In genomic region chr6:159041181-159041580, GRCh38 we compare ENCODE assay signal across 19 cellular contexts. TPM values are rescaled to one million over a fixed set of nuclear protein-coding genes. Genes with fewer than 3 reads are reported as not detected.
DNase-seq lines count a peak whose midpoint lies in the region; ATAC-seq, FAIRE-seq and TF ChIP-seq lines count a peak whose summit lies in the region.
"Had no signal": no experiment of that assay in that cellular context is flagged by ENCODE, and none has a peak within 500 bp of the region (broad histone marks: within the 10 kb centered on the region; RNA-seq: fewer than 3 reads in every experiment).

No MANE protein-coding gene starts in this region.

- peaks cover 75% of the 10 kb centered on the region for H3K4me1 ChIP-seq in CD4-positive, CD25-positive, alpha-beta regulatory T cell (ENCODE audit: control insufficient read depth, insufficient read depth, low read length, poor library complexity, severe bottlenecking)
- H3K4me1 ChIP-seq in mononuclear cell (ENCODE audit: insufficient read depth, low read length) = peaks cover 74% of the 10 kb centered on the region
- H3K4me1 ChIP-seq: neural progenitor cell had no signal

- ATAC-seq in CD4-positive, CD25-positive, alpha-beta regulatory T cell (ENCODE audit: low read depth in 2 of 2) = no peak
- ATAC-seq in HG03520 (IDR thresholded peaks at IDR 0.05; ENCODE audit: unreplicated experiment) = no peak
- ATAC-seq: gastrocnemius medialis had no signal

- DNase-seq in CD4-positive, CD25-positive, alpha-beta regulatory T cell = no peak
- no peak for DNase-seq in GM19239 (ENCODE audit: insufficient read length, low spot score)
- DNase-seq in activated T-helper 2 cell treated with anti-CD3 and anti-CD28 coated beads, Interferon-gamma antibody, Interleukin-2, Interleukin-4, amounts not matched to agents 10 μg/mL and 5 μg/mL and 100 μg/mL, durations not matched to agents 14 hours and 24 hours and 36 hours (ENCODE audit: low spot score) = no peak
- DNase-seq in amniotic stem cell (lab: John Stamatoyannopoulos, UW) = no peak
- DNase-seq in type B pancreatic cell (ENCODE audit: extremely low spot score, unreplicated experiment) = no peak
- DNase-seq: gastrocnemius medialis, GOT3, mammary epithelial cell, NCI-H187, NCI-H446, SJCRH30, testis had no signal

- peak overlapping the region; percentile 93 to 100 (median 98) for H3K4me3 Mint-ChIP-seq in CD4-positive, CD25-positive, alpha-beta regulatory T cell
- H3K4me3 Mint-ChIP-seq in activated T-helper 2 cell treated with anti-CD3 and anti-CD28 coated beads, Interferon-gamma antibody, Interleukin-2, Interleukin-4, amounts not matched to agents 10 μg/mL and 5 μg/mL and 100 μg/mL, durations not matched to agents 14 hours and 24 hours and 36 hours (ENCODE audit: low read depth) = peak overlapping the region; percentile 96
- no peak overlapping the region for H3K4me3 Mint-ChIP-seq in type B pancreatic cell
- H3K4me3 Mint-ChIP-seq: neural progenitor cell had no signal

- no peaks in the 10 kb centered on the region for H3K9me3 ChIP-seq in CD4-positive, CD25-positive, alpha-beta regulatory T cell (ENCODE audit: control insufficient read depth in 2 of 2, low read length in 2 of 2)
- no peaks in the 10 kb centered on the region for H3K9me3 ChIP-seq in mononuclear cell (ENCODE audit: low read depth, low read length)
- H3K9me3 ChIP-seq: gastrocnemius medialis, right atrium auricular region, SJCRH30, testis had no signal

- H3K27ac ChIP-seq in CD4-positive, CD25-positive, alpha-beta regulatory T cell (ENCODE audit: insufficient read depth, low read length, poor library complexity, severe bottlenecking) = peak overlapping the region; percentile 93
- H3K27ac ChIP-seq: gastrocnemius medialis, neural progenitor cell, SJCRH30, testis had no signal

- peak overlapping the region; percentile 100 for H3K4me3 ChIP-seq in CD4-positive, CD25-positive, alpha-beta regulatory T cell (ENCODE audit: low read depth, low read length)
- H3K4me3 ChIP-seq in mononuclear cell (ENCODE audit: low read length) = peak overlapping the region; percentile 93
- H3K4me3 ChIP-seq: gastrocnemius medialis, neural progenitor cell, right atrium auricular region, SJCRH30, testis had no signal

- H3K27me3 Mint-ChIP-seq in CD4-positive, CD25-positive, alpha-beta regulatory T cell = no peaks in the 10 kb centered on the region
- no peaks in the 10 kb centered on the region for H3K27me3 Mint-ChIP-seq in activated T-helper 2 cell treated with anti-CD3 and anti-CD28 coated beads, Interferon-gamma antibody, Interleukin-2, Interleukin-4, amounts not matched to agents 10 μg/mL and 5 μg/mL and 100 μg/mL, durations not matched to agents 14 hours and 24 hours and 36 hours (ENCODE audit: low read depth)
- H3K27me3 Mint-ChIP-seq in type B pancreatic cell = peaks cover 17% of the 10 kb centered on the region

- intact Hi-C loops in activated T-helper 2 cell treated with anti-CD3 and anti-CD28 coated beads, Interferon-gamma antibody, Interleukin-2, Interleukin-4, amounts not matched to agents 10 μg/mL and 5 μg/mL and 100 μg/mL, durations not matched to agents 14 hours and 24 hours and 36 hours (cut with micrococcal nuclease) = loop anchor here (5.0 to 10.0 kb wide), 3 partner anchors 189 to 396 kb away; partner anchors contain the start of genes DYNLT1 and EZR

- peak; percentile 51 for FAIRE-seq in GM19239 (lab: Jason Lieb, UNC)

- peaks cover 0 to 3% (median 0%) of the 10 kb centered on the region in 7 donors for H3K9me3 Mint-ChIP-seq in CD4-positive, CD25-positive, alpha-beta regulatory T cell
- H3K9me3 Mint-ChIP-seq in activated T-helper 2 cell treated with anti-CD3 and anti-CD28 coated beads, Interferon-gamma antibody, Interleukin-2, Interleukin-4, amounts not matched to agents 10 μg/mL and 5 μg/mL and 100 μg/mL, durations not matched to agents 14 hours and 24 hours and 36 hours = no peaks in the 10 kb centered on the region
- H3K9me3 Mint-ChIP-seq in type B pancreatic cell = no peaks in the 10 kb centered on the region
- H3K9me3 Mint-ChIP-seq: neural progenitor cell had no signal

- no peak for TF ChIP-seq CTCF in type B pancreatic cell (conservative IDR thresholded peaks at IDR 0.05)

- peaks cover 74% of the 10 kb centered on the region for H3K36me3 ChIP-seq in CD4-positive, CD25-positive, alpha-beta regulatory T cell (ENCODE audit: control insufficient read depth, insufficient read depth, low read length)
- H3K36me3 ChIP-seq: gastrocnemius medialis, neural progenitor cell, right atrium auricular region, SJCRH30 had no signal

- no peaks in the 10 kb centered on the region for H3K27me3 ChIP-seq in CD4-positive, CD25-positive, alpha-beta regulatory T cell (ENCODE audit: control insufficient read depth, insufficient read depth, low read length)
- no peaks in the 10 kb centered on the region for H3K27me3 ChIP-seq in mononuclear cell (ENCODE audit: insufficient read depth, low read length)
- H3K27me3 ChIP-seq: gastrocnemius medialis, neural progenitor cell, right atrium auricular region, SJCRH30, testis had no signal

- peaks cover 72% of the 10 kb centered on the region for H3K36me3 Mint-ChIP-seq in CD4-positive, CD25-positive, alpha-beta regulatory T cell
- peaks cover 83% of the 10 kb centered on the region for H3K36me3 Mint-ChIP-seq in activated T-helper 2 cell treated with anti-CD3 and anti-CD28 coated beads, Interferon-gamma antibody, Interleukin-2, Interleukin-4, amounts not matched to agents 10 μg/mL and 5 μg/mL and 100 μg/mL, durations not matched to agents 14 hours and 24 hours and 36 hours (ENCODE audit: low read depth)
- no peaks in the 10 kb centered on the region for H3K36me3 Mint-ChIP-seq in type B pancreatic cell
- H3K36me3 Mint-ChIP-seq: neural progenitor cell had no signal

- H3K4me1 Mint-ChIP-seq in CD4-positive, CD25-positive, alpha-beta regulatory T cell = peaks cover 7 to 71% (median 45%) of the 10 kb centered on the region in 4 donors
- H3K4me1 Mint-ChIP-seq in activated T-helper 2 cell treated with anti-CD3 and anti-CD28 coated beads, Interferon-gamma antibody, Interleukin-2, Interleukin-4, amounts not matched to agents 10 μg/mL and 5 μg/mL and 100 μg/mL, durations not matched to agents 14 hours and 24 hours and 36 hours (ENCODE audit: low read depth) = peaks cover 54% of the 10 kb centered on the region
- peaks cover 17% of the 10 kb centered on the region for H3K4me1 Mint-ChIP-seq in type B pancreatic cell (ENCODE audit: unreplicated experiment)

- H3K27ac Mint-ChIP-seq in CD4-positive, CD25-positive, alpha-beta regulatory T cell = peak overlapping the region; percentile 98 to 100 (median 98)
- H3K27ac Mint-ChIP-seq in activated T-helper 2 cell treated with anti-CD3 and anti-CD28 coated beads, Interferon-gamma antibody, Interleukin-2, Interleukin-4, amounts not matched to agents 10 μg/mL and 5 μg/mL and 100 μg/mL, durations not matched to agents 14 hours and 24 hours and 36 hours = peak overlapping the region; percentile 98
- no peak overlapping the region for H3K27ac Mint-ChIP-seq in type B pancreatic cell
- H3K27ac Mint-ChIP-seq: neural progenitor cell had no signal

RNA-seq across cellular contexts. Expression of gene TAGAP, which starts 3.6 kb away (rescaled TPM):
- total RNA-seq in CD4-positive, CD25-positive, alpha-beta regulatory T cell = 330 TPM
- polyA plus RNA-seq in CD4-positive, CD25-positive, alpha-beta regulatory T cell = 100 to 1,000 TPM; 105 to 191 (median 161) TPM
- 34.3 and 38.1 TPM in 2 replicates for total RNA-seq in activated T-helper 2 cell treated with anti-CD3 and anti-CD28 coated beads, Interferon-gamma antibody, Interleukin-2, Interleukin-4, amounts not matched to agents 10 μg/mL and 5 μg/mL and 100 μg/mL, durations not matched to agents 14 hours and 24 hours and 36 hours
- total RNA-seq in mononuclear cell (320 TPM), type B pancreatic cell (ENCODE audit: low replicate concordance) (0.22 and 0.43 TPM in 2 replicates)
- total RNA-seq: chondrocyte, Daoy had no signal
- polyA plus RNA-seq: BJ had no signal

RNA-seq across cellular contexts. Expression of gene RSPH3, which starts 41.2 kb away (rescaled TPM):
- 1.5 TPM for total RNA-seq in CD4-positive, CD25-positive, alpha-beta regulatory T cell
- 1 to 10 TPM; 2.0 to 3.4 (median 2.5) TPM for polyA plus RNA-seq in CD4-positive, CD25-positive, alpha-beta regulatory T cell
- total RNA-seq in activated T-helper 2 cell treated with anti-CD3 and anti-CD28 coated beads, Interferon-gamma antibody, Interleukin-2, Interleukin-4, amounts not matched to agents 10 μg/mL and 5 μg/mL and 100 μg/mL, durations not matched to agents 14 hours and 24 hours and 36 hours = 4.9 and 5.1 TPM in 2 replicates
- 1.3 TPM for total RNA-seq in mononuclear cell
- total RNA-seq in type B pancreatic cell (ENCODE audit: low replicate concordance) = 9.7 and 11.8 TPM in 2 replicates

Comparison
In these comparisons a context has a peak if more than half of its experiments do, and no peak if none do; other contexts are left out.
1. RNA of gene TAGAP, which starts 3.6 kb away (total RNA-seq): 330 TPM in CD4-positive, CD25-positive, alpha-beta regulatory T cell (single experiment), 320 TPM in mononuclear cell (single experiment) and 34.3 to 38.1 TPM in activated T-helper 2 cell treated with anti-CD3 and anti-CD28 coated beads, Interferon-gamma antibody, Interleukin-2, Interleukin-4, amounts not matched to agents 10 μg/mL and 5 μg/mL and 100 μg/mL, durations not matched to agents 14 hours and 24 hours and 36 hours; 0.22 to 0.43 TPM in type B pancreatic cell; every median in the first group is over 10 times any median in the second.